ENCODE assay signal across 8 cellular contexts in genomic region chr1:168178638-168179410, GRCh38. TPM values are rescaled to one million over a fixed set of nuclear protein-coding genes. Genes with fewer than 3 reads are reported as not detected.
DNase-seq lines count a peak whose midpoint lies in the region; ATAC-seq and TF ChIP-seq lines count a peak whose summit lies in the region.

TSS of gene TIPRL (plus strand) at chr1:168178962. CDS start at chr1:168179078, 116 bp downstream.

- peak within 1 kb of the TSS; percentile 63 to 95 (median 88) for H3K27ac ChIP-seq in adrenal gland
- H3K27ac ChIP-seq in heart left ventricle: peak within 1 kb of the TSS; percentile 80 to 97 (median 92)
- peak within 1 kb of the TSS; percentile 93 to 95 (median 94) for H3K27ac ChIP-seq in upper lobe of left lung

- 0% methylated on average over 34 to 56 of the region's 56 CpGs for WGBS in adrenal gland, 4 donors
- 0 to 1% (median 0%) methylated on average over 34 to 56 of the region's 56 CpGs for WGBS in heart left ventricle, 4 donors
- 0 to 1% methylated on average over 41 to 54 of the region's 56 CpGs for WGBS in upper lobe of left lung, 2 donors

- intact Hi-C loops in adrenal gland (cut with DNase I) (no loop called here), heart left ventricle (cut with DNase I) (loop anchor here in 5 of 10 donors (5.0 to 10.0 kb wide), 3 partner anchors 37 to 244 kb away; partner anchors contain the start of genes SFT2D2 (in 4 of the 5), DCAF6 (in 1 of the 5) and MPC2 (in 1 of the 5))

- TF ChIP-seq CTCF in GM12875 (IDR thresholded peaks at IDR 0.05; ENCODE audit: borderline replicate concordance, insufficient read depth, low read depth, low read length) (peak; percentile 61), adrenal gland (IDR thresholded peaks at IDR 0.05) (peak; percentile 45 to 79 (median 69)), heart left ventricle (IDR thresholded peaks at IDR 0.05) (peak; percentile 54 to 85 (median 72)), upper lobe of left lung (IDR thresholded peaks at IDR 0.05) (peak; percentile 73 to 90 (median 86))

- peak in 2 of 4 donors; percentile 0 to 76 for TF ChIP-seq EP300 in upper lobe of left lung (IDR thresholded peaks at IDR 0.05)

- H3K4me1 ChIP-seq in adrenal gland (replicated peaks in 1 of 2) (peaks cover 0 to 12% of the 10 kb centered on the region in 2 donors), heart left ventricle (peaks cover 0 to 19% (median 10%) of the 10 kb centered on the region in 12 donors), upper lobe of left lung (peaks cover 0 to 21% (median 11%) of the 10 kb centered on the region in 4 donors)

- peak; percentile 96 for ATAC-seq in HG02798 (IDR thresholded peaks at IDR 0.05; ENCODE audit: poor library complexity, unreplicated experiment)
- peak; percentile 94 to 99 (median 98) for ATAC-seq in heart left ventricle
- ATAC-seq in upper lobe of left lung (ENCODE audit: low FRiP score in 2 of 2): peak; percentile 99

- H3K9me3 ChIP-seq in adrenal gland (replicated peaks in 1 of 3) (no peaks in the 10 kb centered on the region), heart left ventricle (no peaks in the 10 kb centered on the region), upper lobe of left lung (no peaks in the 10 kb centered on the region)

- peak; percentile 95 for DNase-seq in NCI-H1417 treated with DMSO at 0.1 percent for 48 hours (lab: John Stamatoyannopoulos, UW)
- DNase-seq in SW480 (ENCODE audit: low spot score): peak; percentile 97
- peak; percentile 96 to 99 (median 97) for DNase-seq in adrenal gland
- DNase-seq in heart left ventricle: peak; percentile 96 to 97 (median 97)
- peak; percentile 97 for DNase-seq in pons (ENCODE audit: low spot score)
- DNase-seq in upper lobe of left lung: peak; percentile 97 to 99

- H3K36me3 ChIP-seq in adrenal gland (replicated peaks in 1 of 2) (no peaks in the 10 kb centered on the region), heart left ventricle (peaks cover 0 to 3% (median 0%) of the 10 kb centered on the region in 9 donors), upper lobe of left lung (no peaks in the 10 kb centered on the region)

- H3K27me3 ChIP-seq in adrenal gland: no peaks in the 10 kb centered on the region
- H3K27me3 ChIP-seq in heart left ventricle: peaks cover 0 to 2% (median 0%) of the 10 kb centered on the region in 9 donors
- no peaks in the 10 kb centered on the region for H3K27me3 ChIP-seq in upper lobe of left lung

- peak; percentile 68 to 85 for TF ChIP-seq POLR2A in adrenal gland (IDR thresholded peaks at IDR 0.05)
- TF ChIP-seq POLR2A in heart left ventricle (IDR thresholded peaks at IDR 0.05): peak in 1 of 2 donors; percentile 86
- peak in 3 of 4 donors; percentile 58 to 91 (median 70) for TF ChIP-seq POLR2A in upper lobe of left lung (IDR thresholded peaks at IDR 0.05)

- peak within 1 kb of the TSS; percentile 83 for H3K4me3 ChIP-seq in GM12875 (ENCODE audit: low read depth, low read length)
- H3K4me3 ChIP-seq in adrenal gland: peak within 1 kb of the TSS; percentile 31 to 91 (median 64)
- H3K4me3 ChIP-seq in heart left ventricle: peak within 1 kb of the TSS; percentile 74 to 88 (median 82)
- peak within 1 kb of the TSS; percentile 56 to 91 (median 80) for H3K4me3 ChIP-seq in upper lobe of left lung

RNA-seq across cellular contexts. Expression of gene TIPRL, which starts in this region (rescaled TPM):
- total RNA-seq in adrenal gland (10 to 100 TPM; 13.6 to 33.2 (median 28.3) TPM), heart left ventricle (10 to 100 TPM; 26.9 to 39.4 (median 33.0) TPM), upper lobe of left lung (10 to 100 TPM in 4 of 6 donors, 1 to 10 TPM in 2; 7.2 to 26.1 (median 18.4) TPM)
- polyA plus RNA-seq in adrenal gland (10 to 100 TPM in 1 of 3 donors, 1 to 10 TPM in 2; 9.3 to 59.3 (median 9.6) TPM), heart left ventricle (10 to 100 TPM; 11.8 to 31.7 TPM)

Comparison
In these comparisons a context has a peak if more than half of its experiments do, and no peak if none do; other contexts are left out.
1. Peak in every context shown above with its lines: DNase-seq, ATAC-seq, H3K4me3 ChIP-seq and H3K27ac ChIP-seq.